Comparison of ENCODE assay signal across 15 cellular contexts in genomic region chr2:55025082-55025481, GRCh38. TPM values are rescaled to one million over a fixed set of nuclear protein-coding genes. Genes with fewer than 3 reads are reported as not detected.
DNase-seq lines count a peak whose midpoint lies in the region; ATAC-seq, FAIRE-seq and TF ChIP-seq lines count a peak whose summit lies in the region.
"Had no signal": no experiment of that assay in that cellular context is flagged by ENCODE, and none has a peak within 500 bp of the region (broad histone marks: within the 10 kb centered on the region; RNA-seq: fewer than 3 reads in every experiment).

No MANE protein-coding gene starts in this region.

- H3K27ac Mint-ChIP-seq in activated T-helper 1 cell treated with anti-CD3 and anti-CD28 coated beads, Interleukin-12 subunit alpha, Interleukin-12 subunit beta, Interleukin-2, Interleukin-4 antibody, amounts not matched to agents 30 ng/mL and 10 ng/mL and 1 ng/mL, durations not matched to agents 14 hours and 24 hours and 36 hours, result no peak overlapping the region
- H3K27ac Mint-ChIP-seq: activated CD8-positive, alpha-beta T cell treated with anti-CD3 and anti-CD28 coated beads for 36 hours had no signal

- DNase-seq in GM12892 (ENCODE audit: insufficient read length), result no peak
- DNase-seq in germinal center (ENCODE audit: low spot score), result peak; percentile 5
- DNase-seq in cerebellum (ENCODE audit: low spot score), result no peak
- no peak for DNase-seq in activated T-helper 1 cell treated with anti-CD3 and anti-CD28 coated beads, Interleukin-12 subunit alpha, Interleukin-12 subunit beta, Interleukin-2, Interleukin-4 antibody, amounts not matched to agents 30 ng/mL and 10 ng/mL and 1 ng/mL, durations not matched to agents 14 hours and 24 hours and 36 hours (ENCODE audit: low spot score)
- DNase-seq in NCI-H2029 (lab: John Stamatoyannopoulos, UW), result no peak
- DNase-seq in nucleus accumbens (lab: John Stamatoyannopoulos, UW), result no peak
- DNase-seq: activated CD8-positive, alpha-beta T cell treated with anti-CD3 and anti-CD28 coated beads for 36 hours; AML-193; kidney glomerular epithelial cell; naive thymus-derived CD8-positive, alpha-beta T cell; NCI-H2029 treated with DMSO at 0.1 percent for 48 hours; small intestine; T-helper 1 cell had no signal

- ATAC-seq in GM21528 (IDR thresholded peaks at IDR 0.05; ENCODE audit: low FRiP score, unreplicated experiment) (peak; percentile 54), HG03196 (IDR thresholded peaks at IDR 0.05; ENCODE audit: unreplicated experiment) (peak; percentile 40)
- ATAC-seq: naive thymus-derived CD8-positive, alpha-beta T cell had no signal

- no peaks in the 10 kb centered on the region for H3K9me3 Mint-ChIP-seq in activated T-helper 1 cell treated with anti-CD3 and anti-CD28 coated beads, Interleukin-12 subunit alpha, Interleukin-12 subunit beta, Interleukin-2, Interleukin-4 antibody, amounts not matched to agents 30 ng/mL and 10 ng/mL and 1 ng/mL, durations not matched to agents 14 hours and 24 hours and 36 hours

- H3K4me3 Mint-ChIP-seq in activated T-helper 1 cell treated with anti-CD3 and anti-CD28 coated beads, Interleukin-12 subunit alpha, Interleukin-12 subunit beta, Interleukin-2, Interleukin-4 antibody, amounts not matched to agents 30 ng/mL and 10 ng/mL and 1 ng/mL, durations not matched to agents 14 hours and 24 hours and 36 hours, result no peak overlapping the region
- H3K4me3 Mint-ChIP-seq: activated CD8-positive, alpha-beta T cell treated with anti-CD3 and anti-CD28 coated beads for 36 hours; naive thymus-derived CD8-positive, alpha-beta T cell had no signal

- no peak for TF ChIP-seq POLR2A in GM12892 (IDR thresholded peaks at IDR 0.05; ENCODE audit: low read depth, low read length)

- no peaks in the 10 kb centered on the region for H3K27me3 Mint-ChIP-seq in activated T-helper 1 cell treated with anti-CD3 and anti-CD28 coated beads, Interleukin-12 subunit alpha, Interleukin-12 subunit beta, Interleukin-2, Interleukin-4 antibody, amounts not matched to agents 30 ng/mL and 10 ng/mL and 1 ng/mL, durations not matched to agents 14 hours and 24 hours and 36 hours (ENCODE audit: insufficient read depth)
- H3K27me3 Mint-ChIP-seq: activated CD8-positive, alpha-beta T cell treated with anti-CD3 and anti-CD28 coated beads for 36 hours; naive thymus-derived CD8-positive, alpha-beta T cell had no signal

- intact Hi-C loops in activated T-helper 1 cell treated with anti-CD3 and anti-CD28 coated beads, Interleukin-12 subunit alpha, Interleukin-12 subunit beta, Interleukin-2, Interleukin-4 antibody, amounts not matched to agents 30 ng/mL and 10 ng/mL and 1 ng/mL, durations not matched to agents 14 hours and 24 hours and 36 hours (cut with micrococcal nuclease), result no loop called here

- peak; percentile 50 for FAIRE-seq in GM12892 (lab: Jason Lieb, UNC)
- FAIRE-seq: small intestine had no signal

- peaks cover 6% of the 10 kb centered on the region for H3K36me3 Mint-ChIP-seq in activated T-helper 1 cell treated with anti-CD3 and anti-CD28 coated beads, Interleukin-12 subunit alpha, Interleukin-12 subunit beta, Interleukin-2, Interleukin-4 antibody, amounts not matched to agents 30 ng/mL and 10 ng/mL and 1 ng/mL, durations not matched to agents 14 hours and 24 hours and 36 hours (ENCODE audit: low read depth)

- peaks cover 5% of the 10 kb centered on the region for H3K4me1 Mint-ChIP-seq in activated T-helper 1 cell treated with anti-CD3 and anti-CD28 coated beads, Interleukin-12 subunit alpha, Interleukin-12 subunit beta, Interleukin-2, Interleukin-4 antibody, amounts not matched to agents 30 ng/mL and 10 ng/mL and 1 ng/mL, durations not matched to agents 14 hours and 24 hours and 36 hours (ENCODE audit: low read depth)

RNA-seq across cellular contexts. Expression of gene RTN4, which starts 25.2 kb away (rescaled TPM):
- polyA plus RNA-seq in GM12892 (2012; ENCODE audit: missing spikeins), result 113 TPM
- total RNA-seq in cerebellum, result 362 TPM
- total RNA-seq in activated T-helper 1 cell treated with anti-CD3 and anti-CD28 coated beads, Interleukin-12 subunit alpha, Interleukin-12 subunit beta, Interleukin-2, Interleukin-4 antibody, amounts not matched to agents 30 ng/mL and 10 ng/mL and 1 ng/mL, durations not matched to agents 14 hours and 24 hours and 36 hours, result 81.2 and 83.0 TPM in 2 replicates
